In the genomic region with DNA sequence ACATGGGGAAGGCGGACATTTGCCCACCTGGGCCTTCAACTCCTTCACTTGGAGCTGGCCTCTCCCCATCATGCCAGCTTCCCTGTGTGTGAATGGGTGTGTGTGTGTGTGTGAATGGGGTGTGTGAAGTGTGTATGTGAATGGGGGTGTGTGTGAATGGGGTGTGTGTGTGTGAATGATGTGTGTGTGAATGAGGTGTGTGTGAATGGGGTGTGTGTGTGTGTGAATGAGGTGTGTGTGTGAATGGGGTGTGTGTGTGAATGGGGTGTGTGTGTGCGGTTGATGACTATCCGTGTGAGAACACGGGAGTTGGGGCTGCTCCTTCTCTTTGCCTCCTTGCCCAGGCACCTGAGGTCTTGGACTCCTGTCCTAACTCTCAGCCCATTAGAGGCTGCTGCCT, we compare ENCODE assay signal across 22 cellular contexts.
"Had no signal": no experiment of that assay in that cellular context is flagged by ENCODE, and none has a peak within 500 bp of the region (broad histone marks: within the 10 kb centered on the region; RNA-seq: fewer than 3 reads in every experiment).

No MANE protein-coding gene starts in this region.

- H3K9me3 Mint-ChIP-seq: activated CD4-positive, alpha-beta memory T cell treated with anti-CD3 and anti-CD28 coated beads, Interleukin-2, amount 10 ng/mL, durations not matched to agents 7 days and 5 days; activated naive CD4-positive, alpha-beta T cell treated with anti-CD3 and anti-CD28 coated beads, Interleukin-2, amount 50 U/mL, for 24 hours had no signal

- H3K4me3 Mint-ChIP-seq: activated CD4-positive, alpha-beta memory T cell treated with anti-CD3 and anti-CD28 coated beads, Interleukin-2, amount 10 ng/mL, durations not matched to agents 7 days and 5 days; activated CD4-positive, alpha-beta T cell treated with anti-CD3 and anti-CD28 coated beads for 36 hours; activated naive CD4-positive, alpha-beta T cell treated with anti-CD3 and anti-CD28 coated beads, Interleukin-2, amount 50 U/mL, for 24 hours had no signal

- H3K27ac ChIP-seq: breast epithelium, SJCRH30, WERI-Rb-1 had no signal

- ATAC-seq: activated CD4-positive, alpha-beta T cell treated with anti-CD3 and anti-CD28 coated beads for 36 hours had no signal

- H3K27me3 Mint-ChIP-seq: activated CD4-positive, alpha-beta memory T cell treated with anti-CD3 and anti-CD28 coated beads, Interleukin-2, amount 10 ng/mL, durations not matched to agents 7 days and 5 days; activated CD4-positive, alpha-beta T cell treated with anti-CD3 and anti-CD28 coated beads for 36 hours; activated naive CD4-positive, alpha-beta T cell treated with anti-CD3 and anti-CD28 coated beads, Interleukin-2, amount 50 U/mL, for 24 hours had no signal

- H3K27ac Mint-ChIP-seq: activated CD4-positive, alpha-beta T cell treated with anti-CD3 and anti-CD28 coated beads for 36 hours; activated naive CD4-positive, alpha-beta T cell treated with anti-CD3 and anti-CD28 coated beads, Interleukin-2, amount 50 U/mL, for 24 hours had no signal

- DNase-seq: activated CD4-positive, alpha-beta memory T cell treated with anti-CD3 and anti-CD28 coated beads, Interleukin-2, amount 10 ng/mL, durations not matched to agents 7 days and 5 days; activated CD4-positive, alpha-beta T cell treated with anti-CD3 and anti-CD28 coated beads for 36 hours; activated CD4-positive, alpha-beta T cell treated with anti-CD3 and anti-CD28 coated beads, Interleukin-2, amount 50 U/mL, for 1 hour; activated CD8-positive, alpha-beta memory T cell treated with anti-CD3 and anti-CD28 coated beads, Interleukin-2, amount 50 U/mL, for 48 hours; activated T-cell treated with anti-CD3 and anti-CD28 coated beads, Interleukin-2, amount 50 U/mL, for 1 hour; MG63; MV-4-11; NCI-H1092 treated with DMSO at 0.1 percent for 48 hours; NCI-H1417 treated with DMSO at 0.1 percent for 48 hours; NCI-H1694; NCI-H2029 treated with DMSO at 0.1 percent for 48 hours; NCI-H345; NCI-H510A; NCI-H526 treated with DMSO at 0.1 percent for 48 hours; NCI-H82; RPMI8226; SJCRH30; SK-N-SH; T-helper 1 cell; WERI-Rb-1 had no signal
